In the genomic region with DNA sequence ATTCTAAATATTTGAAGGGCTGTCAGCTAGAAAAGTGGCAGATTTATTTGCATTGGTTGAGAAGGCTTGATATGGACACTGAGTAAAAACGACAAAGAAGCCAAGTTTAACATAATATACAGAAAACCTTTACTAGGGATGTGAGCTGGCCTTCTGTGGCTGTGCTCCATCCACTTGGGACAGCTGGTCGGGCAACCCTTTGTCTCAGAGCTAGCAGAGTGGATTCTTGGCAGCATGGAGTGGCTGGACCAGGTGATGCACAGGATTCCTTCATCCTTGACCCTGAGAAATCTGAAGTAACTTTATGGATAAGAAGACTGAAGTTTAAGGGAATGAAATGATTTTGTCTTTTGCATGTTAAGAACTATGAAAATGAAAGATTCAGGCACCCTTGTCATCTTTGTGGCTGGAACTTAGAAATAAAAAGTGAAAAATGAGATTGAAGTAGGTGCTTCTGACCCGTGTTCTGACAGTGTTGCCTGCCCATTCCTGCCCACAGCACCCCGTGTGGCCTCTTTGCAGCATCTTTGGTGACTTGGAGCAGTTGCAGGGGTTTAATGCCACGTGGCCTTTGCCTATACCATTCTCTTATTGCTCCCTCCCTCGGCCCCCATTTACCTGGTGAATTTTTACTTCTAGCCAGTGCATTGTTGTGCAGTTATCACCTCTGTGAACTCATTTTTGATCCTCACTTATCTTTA, we compare ENCODE assay signal across 19 cellular contexts. TPM values are rescaled to one million over a fixed set of nuclear protein-coding genes. Genes with fewer than 3 reads are reported as not detected.
DNase-seq lines count a peak whose midpoint lies in the region; FAIRE-seq and TF ChIP-seq lines count a peak whose summit lies in the region.
"Had no signal": no experiment of that assay in that cellular context is flagged by ENCODE, and none has a peak within 500 bp of the region (broad histone marks: within the 10 kb centered on the region; RNA-seq: fewer than 3 reads in every experiment).

No MANE protein-coding gene starts in this region.

- TF ChIP-seq CTCF in brain (conservative IDR thresholded peaks at IDR 0.05) (no peak), thyroid gland (IDR thresholded peaks at IDR 0.05) (no peak), HFFc6 (IDR thresholded peaks at IDR 0.05) (no peak)

- intact Hi-C loops in thyroid gland (cut with DNase I) = no loop called here

- no peak overlapping the region for H3K4me3 ChIP-seq in thyroid gland (replicated peaks in 1 of 3)
- H3K4me3 ChIP-seq: ascending aorta, GM12878, HAP-1, spleen had no signal

- H3K27ac ChIP-seq in thyroid gland = no peak overlapping the region
- H3K27ac ChIP-seq: ascending aorta, spleen had no signal

- peaks cover 0 to 2% (median 0%) of the 10 kb centered on the region in 5 experiments for H3K9me3 Mint-ChIP-seq in brain
- H3K9me3 Mint-ChIP-seq in HFFc6 = no peaks in the 10 kb centered on the region

- H3K27me3 ChIP-seq in thyroid gland = no peaks in the 10 kb centered on the region
- H3K27me3 ChIP-seq: ascending aorta, spleen had no signal

- peak; percentile 24 for DNase-seq in stimulated activated CD4-positive, alpha-beta T cell treated with anti-CD3 and anti-CD28 coated beads, Interleukin-4, amount 100 ng/mL, for 24 hours
- DNase-seq in stimulated activated CD4-positive, alpha-beta T cell treated with anti-CD3 and anti-CD28 coated beads, Interleukin-4, amount 100 ng/mL, for 1 hour = no peak
- DNase-seq in HTR-8/SVneo (ENCODE audit: insufficient read length, low spot score) (no peak), thyroid gland (peak; percentile 16 to 24), HFFc6 (no peak), urothelium cell line (ENCODE audit: low spot score) (no peak), NCI-H2081 (lab: John Stamatoyannopoulos, UW) (no peak)
- DNase-seq: activated effector memory CD4-positive, alpha-beta T cell treated with Interleukin-2 at 50 U/mL for 16 hours; foreskin melanocyte; left ventricle myocardium superior; spleen; T-helper 9 cell had no signal

- FAIRE-seq in HTR-8/SVneo (lab: Jason Lieb, UNC) = peak; percentile 13
- no peak for FAIRE-seq in urothelium cell line (lab: Jason Lieb, UNC)
- FAIRE-seq: endothelial cell of umbilical vein, GM12878, HepG2 had no signal

- H3K27ac Mint-ChIP-seq in brain = peak overlapping the region in 3 of 5 experiments; percentile 16 to 90 (median 55)
- no peak overlapping the region for H3K27ac Mint-ChIP-seq in HFFc6
- H3K27ac Mint-ChIP-seq: progenitor cell of endocrine pancreas had no signal

- no peaks in the 10 kb centered on the region for H3K36me3 ChIP-seq in thyroid gland
- H3K36me3 ChIP-seq: ascending aorta, HAP-1, spleen had no signal

- H3K4me3 Mint-ChIP-seq in brain = peak overlapping the region in 2 of 5 experiments; percentile 8 to 57
- no peak overlapping the region for H3K4me3 Mint-ChIP-seq in HFFc6

- H3K36me3 Mint-ChIP-seq in brain = peaks cover 4% of the 10 kb centered on the region
- no peaks in the 10 kb centered on the region for H3K36me3 Mint-ChIP-seq in HFFc6 (ENCODE audit: low read depth)

- H3K4me1 Mint-ChIP-seq in brain = peaks cover 74% of the 10 kb centered on the region
- H3K4me1 Mint-ChIP-seq in HFFc6 (ENCODE audit: low read depth) = peaks cover 37% of the 10 kb centered on the region

- H3K27me3 Mint-ChIP-seq in brain (no peaks in the 10 kb centered on the region), HFFc6 (ENCODE audit: insufficient read depth) (no peaks in the 10 kb centered on the region; the same call in 1 of the 2 replicates)
- H3K27me3 Mint-ChIP-seq: progenitor cell of endocrine pancreas had no signal

- no peak for TF ChIP-seq POLR2A in thyroid gland (IDR thresholded peaks at IDR 0.05)

- peaks cover 0 to 7% of the 10 kb centered on the region in 2 donors for H3K4me1 ChIP-seq in thyroid gland

- H3K9me3 ChIP-seq in thyroid gland = no peaks in the 10 kb centered on the region
- H3K9me3 ChIP-seq: ascending aorta, HAP-1, spleen had no signal

- 63 to 65% methylated on average over 6 of the region's 6 CpGs for WGBS in thyroid gland, 2 donors

RNA-seq across cellular contexts. Expression of gene PELI2, which starts 32.6 kb away (rescaled TPM):
- polyA plus RNA-seq in brain (ENCODE audit: insufficient read depth, low read depth, low replicate concordance) = 5.8 TPM
- total RNA-seq in thyroid gland = 10 to 100 TPM; 10.8 to 17.6 (median 13.6) TPM
- total RNA-seq in HFFc6 (2021; fragmentation: NEBNext Ultra II Directional; extraction: Animal tissue kit (Norgen Biotek cat#: 25700)) = 1 to 10 TPM in 5 of 6 experiments, under 1 TPM in 1; 0.69 to 5.9 (median 4.6) TPM
- total RNA-seq: HepG2 had no signal

Comparison
In these comparisons a context has a peak if more than half of its experiments do, and no peak if none do; other contexts are left out.
1. DNase-seq: peak in stimulated activated CD4-positive, alpha-beta T cell treated with anti-CD3 and anti-CD28 coated beads, Interleukin-4, amount 100 ng/mL, for 24 hours (single experiment) and thyroid gland (2 of 2); none in stimulated activated CD4-positive, alpha-beta T cell treated with anti-CD3 and anti-CD28 coated beads, Interleukin-4, amount 100 ng/mL, for 1 hour (single experiment), HTR-8/SVneo (single experiment), HFFc6 (single experiment), urothelium cell line (single experiment) and NCI-H2081 (0 of 2).